ENCODE assay signal across 20 cellular contexts in the genomic region with DNA sequence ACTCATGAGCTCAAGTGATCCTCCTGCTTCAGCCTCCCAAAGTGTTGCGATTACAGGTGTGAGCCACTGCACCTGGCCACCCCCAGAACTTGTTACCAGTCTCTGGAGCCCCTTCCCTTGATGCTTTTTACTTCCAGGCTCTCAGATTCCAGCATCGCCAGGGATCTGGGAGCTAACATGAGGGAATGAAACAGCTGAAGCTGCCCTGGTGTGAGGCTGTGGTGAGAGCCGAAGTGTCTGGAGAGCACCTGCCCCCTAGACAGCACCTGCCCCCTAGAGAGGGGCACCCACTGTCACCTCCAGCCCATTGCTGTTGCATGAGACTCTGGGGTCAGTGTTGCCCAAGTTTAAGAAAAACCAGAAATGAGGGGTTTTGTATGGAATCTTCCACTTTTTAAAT.
"Had no signal": no experiment of that assay in that cellular context is flagged by ENCODE, and none has a peak within 500 bp of the region (broad histone marks: within the 10 kb centered on the region; RNA-seq: fewer than 3 reads in every experiment).

No MANE protein-coding gene starts in this region.

- H3K27ac ChIP-seq: coronary artery, dorsolateral prefrontal cortex, esophagus muscularis mucosa, foreskin keratinocyte, gastroesophageal sphincter, lower lobe of right lung had no signal

- H3K27me3 ChIP-seq: dorsolateral prefrontal cortex, esophagus muscularis mucosa, foreskin keratinocyte, gastroesophageal sphincter, heart left ventricle had no signal

- H3K4me3 ChIP-seq: coronary artery, dorsolateral prefrontal cortex, esophagus muscularis mucosa, gastroesophageal sphincter, heart left ventricle, lower lobe of right lung had no signal

- H3K4me3 Mint-ChIP-seq: memory B cell, naive B cell had no signal

- H3K9me3 Mint-ChIP-seq: memory B cell, naive B cell had no signal

- H3K4me1 Mint-ChIP-seq: memory B cell had no signal

- H3K4me1 ChIP-seq: foreskin keratinocyte, lower lobe of right lung had no signal

- H3K27me3 Mint-ChIP-seq: memory B cell, naive B cell had no signal

- DNase-seq: dermis blood vessel endothelial cell; dorsolateral prefrontal cortex; effector CD4-positive, alpha-beta T cell; effector memory CD4-positive, alpha-beta T cell; foreskin keratinocyte; heart left ventricle; hippocampal formation; kidney; kidney glomerular epithelial cell; left colon; left ventricle myocardium superior; lower lobe of right lung; mesendoderm; midbrain; naive B cell had no signal

- H3K27ac Mint-ChIP-seq: memory B cell had no signal

- H3K9me3 ChIP-seq: esophagus muscularis mucosa, gastroesophageal sphincter, lower lobe of right lung had no signal

- ATAC-seq: foreskin keratinocyte, gastroesophageal sphincter, left colon, left lobe of liver, lower lobe of right lung had no signal
